ENCODE assay signal across 8 cellular contexts in the genomic region with DNA sequence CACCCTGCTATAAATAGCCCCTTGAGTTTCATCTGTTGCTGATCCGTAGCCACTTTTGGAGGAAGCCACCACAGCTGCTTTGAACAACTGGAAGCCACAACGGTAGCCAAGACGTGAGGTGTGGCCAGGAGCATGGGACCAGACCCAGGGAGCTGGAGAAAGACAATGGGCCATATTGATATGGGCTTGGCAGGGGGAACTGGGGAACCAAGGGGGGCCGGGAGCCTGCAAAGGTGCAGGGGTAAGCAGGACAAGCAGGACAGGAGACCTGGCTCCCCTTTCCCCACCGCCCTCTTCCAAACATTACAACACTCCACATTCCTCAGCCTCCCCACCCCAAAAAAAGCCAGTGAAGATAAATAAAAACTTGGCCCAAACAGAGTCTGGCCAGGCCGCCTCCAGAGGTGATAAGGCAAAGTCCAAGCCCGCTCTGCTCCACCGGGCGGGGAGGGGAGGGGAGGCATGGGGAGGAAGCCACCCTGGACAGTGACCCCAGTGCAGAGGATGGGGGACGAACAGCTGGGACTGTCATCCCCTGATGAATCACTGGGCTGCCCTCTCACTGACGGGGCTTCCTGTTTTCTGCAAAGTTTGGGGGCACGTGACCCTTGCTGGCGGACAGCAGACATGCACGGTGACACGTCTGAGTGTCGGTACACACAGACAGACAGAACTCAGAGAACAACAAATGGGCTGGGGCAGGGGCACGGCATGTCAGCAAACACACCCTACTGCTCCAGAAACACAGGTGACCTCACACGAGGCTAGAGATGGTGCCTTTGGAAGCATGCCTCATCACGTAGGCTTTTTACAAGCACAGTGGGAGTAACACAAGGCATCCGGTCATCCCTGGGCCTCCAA.
A peak's percentile ranks its signal among the peaks of the same experiment; 100 is the strongest.
DNase-seq lines count a peak whose midpoint lies in the region; ATAC-seq, FAIRE-seq and TF ChIP-seq lines count a peak whose summit lies in the region.

No MANE protein-coding gene starts in this region.

- peak; percentile 48 for ATAC-seq in IMR-90 (ENCODE audit: low read depth)
- ATAC-seq in K562 = peak; percentile 56
- peak; percentile 87 for ATAC-seq in HepG2

- peak; percentile 19 for FAIRE-seq in K562 (lab: Jason Lieb, UNC)
- peak; percentile 93 for FAIRE-seq in HepG2 (lab: Jason Lieb, UNC)

- intact Hi-C loops in IMR-90 (cut with micrococcal nuclease) = no loop called here
- intact Hi-C loops in K562 (cut with micrococcal nuclease) = no loop called here
- intact Hi-C loops in HepG2 (cut with micrococcal nuclease; ENCODE audit: unreplicated experiment) = loop anchor here (5.0 kb wide), 2 partner anchors 40 to 115 kb away; no protein-coding TSS in a partner anchor

- H3K14ac ChIP-seq in IMR-90 (replicated peaks; ENCODE audit: low read depth, low read length) = peak overlapping the region; percentile 97

- no peak for TF ChIP-seq EP300 in K562 (IDR thresholded peaks at IDR 0.05; ENCODE audit: low read length)
- TF ChIP-seq EP300 in HepG2 (IDR thresholded peaks at IDR 0.05; ENCODE audit: low read depth in 2 of 2, low read length in 2 of 2) = peak; percentile 72 to 83
- TF ChIP-seq EP300 in HepG2 (CRISPR knock-in tag; IDR thresholded peaks at IDR 0.05; ENCODE audit: borderline replicate concordance) = peak; percentile 87

- H3K27ac ChIP-seq in IMR-90 (ENCODE audit: insufficient read depth, low read length) (peak overlapping the region; percentile 79), K562 (ENCODE audit: extremely low read depth, low read depth, low read length) (no peak overlapping the region), HepG2 (ENCODE audit: extremely low read length, insufficient read depth, low read length) (peak overlapping the region; percentile 89), stomach smooth muscle (ENCODE audit: low read length) (peak overlapping the region; percentile 97)

- H3K4me2 ChIP-seq in IMR-90 (ENCODE audit: low read depth, low read length) = peak overlapping the region; percentile 60
- no peak overlapping the region for H3K4me2 ChIP-seq in K562 (ENCODE audit: insufficient read depth, low read length)
- peak overlapping the region; percentile 81 for H3K4me2 ChIP-seq in HepG2 (ENCODE audit: low read depth, low read length)

- TF ChIP-seq POLR2A in IMR-90 (IDR thresholded peaks at IDR 0.05; ENCODE audit: low read depth, low read length) (0 out of 2 replicates have a peak, but pooled peaks have one; percentile 35), K562 (conservative IDR thresholded peaks at IDR 0.05) (no peak), HepG2 (IDR thresholded peaks at IDR 0.05; ENCODE audit: insufficient read depth in 1 of 2, low read depth in 2 of 2, low read length in 2 of 2) (peak in 1 of 2 experiments; percentile 55; a peak in 1 of 4 replicates)

- H4K8ac ChIP-seq in IMR-90 (ENCODE audit: low read depth in 2 of 2, low read length in 2 of 2) = peak overlapping the region; percentile 28 to 89; a peak in 3 of 4 replicates

- H3K9me1 ChIP-seq in IMR-90 (ENCODE audit: insufficient read depth, low read length) = peaks cover 34% of the 10 kb centered on the region
- H3K9me1 ChIP-seq in K562 (ENCODE audit: control insufficient read depth, insufficient read depth, low read length) = no peaks in the 10 kb centered on the region

- peaks cover 13% of the 10 kb centered on the region for H3K36me3 ChIP-seq in IMR-90 (ENCODE audit: control insufficient read depth, insufficient read depth, low read length)
- no peaks in the 10 kb centered on the region for H3K36me3 ChIP-seq in K562 (ENCODE audit: control insufficient read depth, insufficient read depth, low read length)
- H3K36me3 ChIP-seq in HepG2 (replicated peaks in 1 of 2; ENCODE audit: control insufficient read depth in 1 of 2, insufficient read depth in 2 of 2, low read length in 2 of 2) = peaks cover 6 to 14% of the 10 kb centered on the region in 2 experiments
- peaks cover 18 to 31% of the 10 kb centered on the region in 2 donors for H3K36me3 ChIP-seq in stomach smooth muscle (ENCODE audit: control insufficient read depth in 2 of 2, insufficient read depth in 2 of 2, low read length in 2 of 2)

- peak overlapping the region; percentile 96 for H3K4ac ChIP-seq in IMR-90 (ENCODE audit: low read depth, low read length)

- H3K79me2 ChIP-seq in K562 (ENCODE audit: control insufficient read depth, insufficient read depth, low read length) (no peaks in the 10 kb centered on the region), HepG2 (ENCODE audit: insufficient read depth, low read length) (peaks cover 25% of the 10 kb centered on the region)

- H3K4me1 ChIP-seq in IMR-90 (ENCODE audit: control insufficient read depth, insufficient read depth, low read length) (peaks cover 49% of the 10 kb centered on the region), K562 (replicated peaks in 1 of 2; ENCODE audit: control insufficient read depth in 2 of 2, insufficient read depth in 2 of 2, low read length in 2 of 2) (peaks cover 7 to 14% of the 10 kb centered on the region in 2 experiments; a peak in 3 of 5 replicates), HepG2 (ENCODE audit: insufficient read depth, low read length) (peaks cover 97% of the 10 kb centered on the region), stomach smooth muscle (ENCODE audit: control insufficient read depth, insufficient read depth, low read length) (peaks cover 100% of the 10 kb centered on the region)

- H3K9me3 ChIP-seq in IMR-90 (ENCODE audit: control insufficient read depth, insufficient read depth, low read length) (no peaks in the 10 kb centered on the region), K562 (replicated peaks; ENCODE audit: control insufficient read depth, insufficient read depth, low read depth, low read length) (no peaks in the 10 kb centered on the region), HepG2 (ENCODE audit: low read length) (no peaks in the 10 kb centered on the region), stomach smooth muscle (ENCODE audit: control insufficient read depth in 2 of 2, low read length in 2 of 2) (no peaks in the 10 kb centered on the region)

- no TSS peak for BruUV-seq in IMR-90 (replicated peaks; lab: Mats Ljungman, UMichigan)
- no TSS peak for BruUV-seq in K562 (replicated peaks; lab: Mats Ljungman, UMichigan)
- BruUV-seq in HepG2 (replicated peaks; lab: Mats Ljungman, UMichigan) = no TSS peak

- POLR2A ChIA-PET in IMR-90 (lab: Charles Lee; ENCODE audit: unreplicated experiment) = no interaction called here
- POLR2A ChIA-PET in K562 (lab: Yijun Ruan, JAX) = interaction anchor here (0.5 to 1.0 kb wide), 3 partner anchors 10 to 99 kb away, joined by 3 read pairs; no protein-coding TSS in a partner anchor
- POLR2A ChIA-PET in HepG2 (lab: Yijun Ruan, JAX) = interaction anchor here (0.7 to 2.6 kb wide), 11 partner anchors 12 to 1404 kb away, joined by 3 to 10 read pairs (median 4); a partner anchor contains a TSS
- POLR2A ChIA-PET in HEK293T (lab: Yijun Ruan, JAX) = no interaction called here

- H4K91ac ChIP-seq in IMR-90 (ENCODE audit: insufficient read depth, low read depth, low read length) = peak overlapping the region; percentile 93

- peaks cover 10% of the 10 kb centered on the region for H4K20me1 ChIP-seq in IMR-90 (ENCODE audit: insufficient read depth, low read length)
- H4K20me1 ChIP-seq in K562 (replicated peaks; ENCODE audit: control insufficient read depth, insufficient read depth, low read length) = no peaks in the 10 kb centered on the region
- peaks cover 3% of the 10 kb centered on the region; the same call in 1 of the 2 replicates for H4K20me1 ChIP-seq in HepG2 (ENCODE audit: insufficient read depth, low read length)

- H3K9ac ChIP-seq in IMR-90 (ENCODE audit: low read depth, low read length) (peak overlapping the region; percentile 10; the same call in 1 of the 2 replicates), K562 (ENCODE audit: insufficient read depth in 1 of 2, low read depth in 2 of 2, low read length in 2 of 2) (no peak overlapping the region; a peak in 1 of 4 replicates), HepG2 (ENCODE audit: insufficient read depth, low read depth, low read length) (peak overlapping the region; percentile 64), stomach smooth muscle (ENCODE audit: low read length in 2 of 2) (peak overlapping the region; percentile 48 to 64)

- peak overlapping the region; percentile 86; the same call in 2 of the 3 replicates for H2BK15ac ChIP-seq in IMR-90 (ENCODE audit: low read depth, low read length)

- H2AFZ ChIP-seq in IMR-90 (replicated peaks; ENCODE audit: low read length, poor library complexity) (peak overlapping the region; percentile 79), K562 (ENCODE audit: low read depth, low read length) (no peak overlapping the region), HepG2 (ENCODE audit: low read length) (no peak overlapping the region)

- peak overlapping the region; percentile 92 for H2BK120ac ChIP-seq in IMR-90 (ENCODE audit: low read depth, low read length)

- no peak overlapping the region for H3K4me3 ChIP-seq in IMR-90 (ENCODE audit: insufficient read depth, low read depth, low read length)
- H3K4me3 ChIP-seq in K562 = no peak overlapping the region
- H3K4me3 ChIP-seq in HepG2 (replicated peaks in 1 of 3; ENCODE audit: insufficient read depth in 1 of 3, low read depth in 2 of 3, low read length in 3 of 3) = peak overlapping the region; percentile 48 to 63 (median 62)
- peak overlapping the region; percentile 40 for H3K4me3 ChIP-seq in stomach smooth muscle (ENCODE audit: low read length in 2 of 2)

- peak overlapping the region; percentile 42 for H3K56ac ChIP-seq in IMR-90 (ENCODE audit: extremely low read depth, insufficient read depth, low read length)

- H3K79me1 ChIP-seq in IMR-90 (ENCODE audit: low read depth in 1 of 2, low read length in 2 of 2) = peaks cover 32 to 79% of the 10 kb centered on the region in 2 experiments

- peak overlapping the region; percentile 77 for H3K23ac ChIP-seq in IMR-90 (ENCODE audit: low read depth, low read length)

- peak overlapping the region; percentile 73 for H2AK5ac ChIP-seq in IMR-90 (ENCODE audit: low read depth, low read length)

- in situ Hi-C loops in IMR-90 (cut with MboI; ENCODE audit: low sequenced_read_pairs) = loop anchor here (5.0 kb wide), 1 partner anchor 85 kb away; no protein-coding TSS in a partner anchor
- in situ Hi-C loops in K562 (cut with MboI) = no loop called here
- in situ Hi-C loops in HepG2 (cut with HindIII; ENCODE audit: extremely low pct_ligation_motif_present, low pct_unique_long_range_greater_than_20kb) = no loop called here

- H3K18ac ChIP-seq in IMR-90 (ENCODE audit: low read depth, low read length) = peak overlapping the region; percentile 79

- H2AK9ac ChIP-seq in IMR-90 (replicated peaks; ENCODE audit: low read depth, low read length, poor library complexity) = peak overlapping the region; percentile 26

- H2BK20ac ChIP-seq in IMR-90 (ENCODE audit: low read depth, low read length) = peak overlapping the region; percentile 84

- dilution Hi-C loops in IMR-90 (cut with HindIII; ENCODE audit: low sequenced_read_pairs, unreplicated experiment) = no loop called here

- H2BK5ac ChIP-seq in IMR-90 (ENCODE audit: low read depth, low read length, poor library complexity, severe bottlenecking) = peak overlapping the region; percentile 85

- TF ChIP-seq RAD21 in IMR-90 (IDR thresholded peaks at IDR 0.05; ENCODE audit: low read length) = no peak
- no peak for TF ChIP-seq RAD21 in K562 (CRISPR knock-in tag; conservative IDR thresholded peaks at IDR 0.05 in 1 of 2, IDR thresholded peaks at IDR 0.05 in 1 of 2)
- TF ChIP-seq RAD21 in HepG2 (CRISPR knock-in tag; IDR thresholded peaks at IDR 0.05) = peak; percentile 49; the same call in 1 of the 2 replicates

- peak; percentile 88 for DNase-seq in IMR-90
- DNase-seq in K562 (ENCODE audit: extremely low read depth in 1 of 4, low spot score in 3 of 4) = peak; percentile 31 to 46 (median 40)
- peak; percentile 100 for DNase-seq in HepG2 (ENCODE audit: low spot score)
- DNase-seq in NCI-H1417 (lab: John Stamatoyannopoulos, UW) = no peak
- no peak for DNase-seq in SKM-1 (lab: John Stamatoyannopoulos, UW; ENCODE audit: unreplicated experiment)
- no peak for DNase-seq in activated CD4-positive, CD25-positive, alpha-beta regulatory T cell treated with anti-CD3 and anti-CD28 coated beads, Interleukin-2, amount 50 U/mL, for 72 hours
- DNase-seq in HEK293T (ENCODE audit: extremely low spot score) = no peak

- CTCF ChIA-PET in IMR-90 (lab: Yijun Ruan, JAX) = interaction anchor here (0.6 kb wide), 1 partner anchor 53 kb away, joined by 3 read pairs; no protein-coding TSS in a partner anchor
- CTCF ChIA-PET in K562 (lab: Yijun Ruan, JAX; ENCODE audit: low intra/inter-chr PET ratio) = no interaction called here
- CTCF ChIA-PET in HepG2 (lab: Yijun Ruan, JAX; ENCODE audit: low intra/inter-chr PET ratio, low total read pairs) = no interaction called here
- CTCF ChIA-PET in HEK293T (lab: Yijun Ruan, JAX) = no interaction called here

- 2% methylated on average over 10 of the region's 20 CpGs; no CpG with 5 or more reads in 1 of the 2 experiments for WGBS in IMR-90 (ENCODE audit: extremely low coverage in 2 of 2, insufficient read length in 1 of 2), 2 experiments
- 4% methylated on average over 13 of the region's 20 CpGs for WGBS in K562 (ENCODE audit: insufficient coverage, low coverage, missing lambda C conversion rate)
- WGBS in HepG2 (ENCODE audit: low lambda C conversion rate) = 2% methylated on average over 15 of the region's 20 CpGs

- TF ChIP-seq CTCF in IMR-90 (conservative IDR thresholded peaks at IDR 0.05; ENCODE audit: low read depth, low read length) = no peak
- TF ChIP-seq CTCF in K562 (IDR thresholded peaks at IDR 0.05 in 2 of 3, conservative IDR thresholded peaks at IDR 0.05 in 1 of 3; ENCODE audit: insufficient read depth in 2 of 3, low read depth in 1 of 3, low read length in 3 of 3) = no peak
- TF ChIP-seq CTCF in HepG2 (CRISPR knock-in tag; IDR thresholded peaks at IDR 0.05) = no peak; the same call in 1 of the 2 replicates

- peak overlapping the region; percentile 50 for H4K5ac ChIP-seq in IMR-90 (ENCODE audit: low read depth, low read length)

- H3K27me3 ChIP-seq in IMR-90 (ENCODE audit: control insufficient read depth, insufficient read depth, low read length) = no peaks in the 10 kb centered on the region
- H3K27me3 ChIP-seq in K562 (ENCODE audit: control insufficient read depth in 2 of 2, insufficient read depth in 2 of 2, low read length in 2 of 2) = peaks cover 0 to 21% of the 10 kb centered on the region in 2 experiments; a peak in 4 of 5 replicates
- no peaks in the 10 kb centered on the region for H3K27me3 ChIP-seq in HepG2 (ENCODE audit: control insufficient read depth in 1 of 2, insufficient read depth in 2 of 2, low read length in 2 of 2)
- H3K27me3 ChIP-seq in stomach smooth muscle (ENCODE audit: control insufficient read depth in 1 of 2, insufficient read depth in 2 of 2, low read length in 2 of 2) = no peaks in the 10 kb centered on the region

Comparison
In these comparisons a context has a peak if more than half of its experiments do, and no peak if none do; other contexts are left out.
1. DNase-seq: peak in IMR-90 (single experiment), K562 (4 of 4) and HepG2 (single experiment); none in NCI-H1417 (0 of 3), SKM-1 (single experiment), activated CD4-positive, CD25-positive, alpha-beta regulatory T cell treated with anti-CD3 and anti-CD28 coated beads, Interleukin-2, amount 50 U/mL, for 72 hours (single experiment) and HEK293T (single experiment).
2. H3K4me3 ChIP-seq: peak in HepG2 (3 of 3) and stomach smooth muscle (2 of 2); none in IMR-90 (single experiment) and K562 (single experiment).
3. H3K9ac ChIP-seq: peak in IMR-90 (single experiment), HepG2 (single experiment) and stomach smooth muscle (2 of 2); none in K562 (0 of 2).
4. POLR2A ChIA-PET loops: an anchor here in K562 (0.5 to 1.0 kb wide) and HepG2 (0.7 to 2.6 kb wide); none called in IMR-90 and HEK293T.
5. Peak in every context shown above with its lines, with median percentiles within 50 percentile points of each other: ATAC-seq.